ENCODE assay signal across 8 cellular contexts in genomic region chr11:118436639-118437045, GRCh38. TPM values are rescaled to one million over a fixed set of nuclear protein-coding genes. Genes with fewer than 3 reads are reported as not detected.
DNase-seq lines count a peak whose midpoint lies in the region; ATAC-seq, FAIRE-seq and TF ChIP-seq lines count a peak whose summit lies in the region.

No MANE protein-coding gene starts in this region.

- no peaks in the 10 kb centered on the region for H3K9me3 Mint-ChIP-seq in stimulated activated naive B cell treated with anti-CD40 and anti-IgM and Interleukin-4, amounts not matched to agents 10 μg/mL and 1 μg/mL and 100 μg/mL, for 72 hours

- H3K4me1 ChIP-seq in RWPE2 (ENCODE audit: insufficient read depth, poor library complexity, severe bottlenecking), result peaks cover 20% of the 10 kb centered on the region
- H3K4me1 ChIP-seq in liver (ENCODE audit: control insufficient read depth in 4 of 4, insufficient read depth in 4 of 4, low read length in 3 of 4), result peaks cover 4 to 51% (median 40%) of the 10 kb centered on the region in 4 donors

- under 1% methylated on average over 48 of the region's 48 CpGs for WGBS in liver

- ATAC-seq in GM18505 (IDR thresholded peaks at IDR 0.05; ENCODE audit: unreplicated experiment) (peak; percentile 22), HG02642 (IDR thresholded peaks at IDR 0.05; ENCODE audit: poor library complexity, unreplicated experiment) (peak; percentile 30), RWPE2 (ENCODE audit: low read depth) (no peak), GM18870 (IDR thresholded peaks at IDR 0.05; ENCODE audit: unreplicated experiment) (no peak)
- peak; percentile 33 to 38 for ATAC-seq in stimulated activated naive B cell treated with anti-CD40 and anti-IgM and Interleukin-4, amounts not matched to agents 10 μg/mL and 1 μg/mL and 100 μg/mL, for 72 hours (replicated peaks)

- H3K4me3 ChIP-seq in RWPE2 (ENCODE audit: severe bottlenecking) (peak overlapping the region; percentile 97), bronchial epithelial cell (ENCODE audit: low read depth, low read length) (peak overlapping the region; percentile 86), liver (ENCODE audit: low read depth in 1 of 3, low read length in 3 of 3) (peak overlapping the region; percentile 63 to 98 (median 88))

- no peaks in the 10 kb centered on the region for H3K27me3 Mint-ChIP-seq in stimulated activated naive B cell treated with anti-CD40 and anti-IgM and Interleukin-4, amounts not matched to agents 10 μg/mL and 1 μg/mL and 100 μg/mL, for 72 hours

- H3K36me3 ChIP-seq in RWPE2 (ENCODE audit: low read depth), result peaks cover 13% of the 10 kb centered on the region
- H3K36me3 ChIP-seq in bronchial epithelial cell (ENCODE audit: control insufficient read depth, insufficient read depth, low read length), result no peaks in the 10 kb centered on the region
- H3K36me3 ChIP-seq in liver (ENCODE audit: control insufficient read depth in 4 of 4, insufficient read depth in 3 of 4, low read depth in 1 of 4, low read length in 3 of 4), result no peaks in the 10 kb centered on the region

- peak overlapping the region; percentile 86 for H3K27ac Mint-ChIP-seq in stimulated activated naive B cell treated with anti-CD40 and anti-IgM and Interleukin-4, amounts not matched to agents 10 μg/mL and 1 μg/mL and 100 μg/mL, for 72 hours

- TF ChIP-seq RAD21 in liver (IDR thresholded peaks at IDR 0.05), result no peak

- H3K27me3 ChIP-seq in RWPE2 (ENCODE audit: insufficient read depth, poor library complexity, severe bottlenecking) (no peaks in the 10 kb centered on the region), bronchial epithelial cell (ENCODE audit: control insufficient read depth, insufficient read depth, low read length) (no peaks in the 10 kb centered on the region), liver (ENCODE audit: control insufficient read depth in 4 of 4, insufficient read depth in 4 of 4, low read length in 3 of 4) (no peaks in the 10 kb centered on the region)

- peak overlapping the region; percentile 84 for H3K27ac ChIP-seq in RWPE2 (ENCODE audit: poor library complexity, severe bottlenecking)
- H3K27ac ChIP-seq in liver (ENCODE audit: low read depth in 1 of 2, low read length in 2 of 2), result peak overlapping the region; percentile 79 to 84

- no peak for TF ChIP-seq CTCF in RWPE2 (IDR thresholded peaks at IDR 0.05; ENCODE audit: poor library complexity, severe bottlenecking)
- TF ChIP-seq CTCF in bronchial epithelial cell (IDR thresholded peaks at IDR 0.05; ENCODE audit: insufficient read depth, low read length, severe bottlenecking), result no peak
- no peak for TF ChIP-seq CTCF in liver (IDR thresholded peaks at IDR 0.05; ENCODE audit: low read depth, low read length, missing input control)

- H3K9ac ChIP-seq in liver (ENCODE audit: low read depth in 1 of 2, low read length in 2 of 2), result peak overlapping the region; percentile 49 to 58

- H3K4me3 Mint-ChIP-seq in stimulated activated naive B cell treated with anti-CD40 and anti-IgM and Interleukin-4, amounts not matched to agents 10 μg/mL and 1 μg/mL and 100 μg/mL, for 72 hours, result peak overlapping the region; percentile 90 to 96

- peaks cover 1 to 3% of the 10 kb centered on the region in 2 donors for H3K36me3 Mint-ChIP-seq in stimulated activated naive B cell treated with anti-CD40 and anti-IgM and Interleukin-4, amounts not matched to agents 10 μg/mL and 1 μg/mL and 100 μg/mL, for 72 hours

- peaks cover 27 to 53% of the 10 kb centered on the region in 2 donors for H3K4me1 Mint-ChIP-seq in stimulated activated naive B cell treated with anti-CD40 and anti-IgM and Interleukin-4, amounts not matched to agents 10 μg/mL and 1 μg/mL and 100 μg/mL, for 72 hours

- no peak for FAIRE-seq in bronchial epithelial cell (lab: Jason Lieb, UNC)

- peak; percentile 60 for DNase-seq in RWPE2 (ENCODE audit: low spot score)
- no peak for DNase-seq in bronchial epithelial cell (ENCODE audit: low read depth)
- no peak for DNase-seq in stimulated activated naive B cell treated with anti-CD40 and anti-IgM and Interleukin-4, amounts not matched to agents 10 μg/mL and 1 μg/mL and 100 μg/mL, for 72 hours
- no peak for DNase-seq in AG08395 (ENCODE audit: low spot score)

- no peak for TF ChIP-seq POLR2A in GM18505 (IDR thresholded peaks at IDR 0.05; ENCODE audit: borderline replicate concordance, extremely low read depth, insufficient read depth, insufficient read length)

- H3K9me3 ChIP-seq in RWPE2 (ENCODE audit: severe bottlenecking) (no peaks in the 10 kb centered on the region), liver (ENCODE audit: control insufficient read depth in 4 of 4, low read length in 3 of 4) (no peaks in the 10 kb centered on the region)

TF ChIP-seq in liver, 16 proteins besides CTCF, POLR2A, EP300 and RAD21:
- TF ChIP-seq TAF1 (conservative IDR thresholded peaks at IDR 0.05) (no peak), YY1 (IDR thresholded peaks at IDR 0.05) (no peak), ZBTB33 (IDR thresholded peaks at IDR 0.05) (no peak), HNF4G (IDR thresholded peaks at IDR 0.05) (no peak), NR2F2 (IDR thresholded peaks at IDR 0.05) (no peak), FOXA2 (IDR thresholded peaks at IDR 0.05) (no peak), JUND (IDR thresholded peaks at IDR 0.05) (no peak), HNF4A (conservative IDR thresholded peaks at IDR 0.05) (no peak), SP1 (IDR thresholded peaks at IDR 0.05) (no peak), GABPA (IDR thresholded peaks at IDR 0.05 in 1 of 2, conservative IDR thresholded peaks at IDR 0.05 in 1 of 2) (no peak), REST (IDR thresholded peaks at IDR 0.05) (no peak), FOXA1 (IDR thresholded peaks at IDR 0.05) (no peak), EGR1 (IDR thresholded peaks at IDR 0.05; ENCODE audit: low read depth in 2 of 2) (no peak), RXRA (IDR thresholded peaks at IDR 0.05) (no peak)
- TF ChIP-seq, protein P1, sequence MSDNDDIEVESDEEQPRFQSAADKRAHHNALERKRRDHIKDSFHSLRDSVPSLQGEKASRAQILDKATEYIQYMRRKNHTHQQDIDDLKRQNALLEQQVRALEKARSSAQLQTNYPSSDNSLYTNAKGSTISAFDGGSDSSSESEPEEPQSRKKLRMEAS (IDR thresholded peaks at IDR 0.05), result no peak
- TF ChIP-seq, protein P2, sequence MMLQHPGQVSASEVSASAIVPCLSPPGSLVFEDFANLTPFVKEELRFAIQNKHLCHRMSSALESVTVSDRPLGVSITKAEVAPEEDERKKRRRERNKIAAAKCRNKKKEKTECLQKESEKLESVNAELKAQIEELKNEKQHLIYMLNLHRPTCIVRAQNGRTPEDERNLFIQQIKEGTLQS (IDR thresholded peaks at IDR 0.05), result no peak

RNA-seq across cellular contexts. Expression of gene KMT2A, which starts 0.3 kb away (rescaled TPM):
- total RNA-seq in bronchial epithelial cell (14.0 and 20.6 TPM in 2 replicates), liver (10 to 100 TPM; 19.2 to 27.9 TPM)
- 1 to 10 TPM; 4.3 to 6.5 TPM for polyA plus RNA-seq in liver

RNA-seq across cellular contexts. Expression of gene ATP5MG, which starts 35.2 kb away (rescaled TPM):
- total RNA-seq in bronchial epithelial cell, result 61.1 and 113 TPM in 2 replicates
- total RNA-seq in liver, result 10 to 100 TPM; 25.5 to 65.1 TPM
- 100 to 1,000 TPM; 110 to 542 TPM for polyA plus RNA-seq in liver

Comparison
In these comparisons a context has a peak if more than half of its experiments do, and no peak if none do; other contexts are left out.
1. ATAC-seq: peak in GM18505 (single experiment), HG02642 (single experiment) and stimulated activated naive B cell treated with anti-CD40 and anti-IgM and Interleukin-4, amounts not matched to agents 10 μg/mL and 1 μg/mL and 100 μg/mL, for 72 hours (2 of 2); none in RWPE2 (single experiment) and GM18870 (single experiment).
2. Peak in every context shown above with its lines, with median percentiles within 50 percentile points of each other: H3K4me3 ChIP-seq.